Comparison of ENCODE assay signal across 1 cellular context in genomic region chr2:166126014-166126639, GRCh38.
A peak's percentile ranks its signal among the peaks of the same experiment; 100 is the strongest.
TF ChIP-seq lines count a peak whose summit lies in the region.

No MANE protein-coding gene starts in this region.

TF ChIP-seq in HepG2, 621 proteins besides CTCF, POLR2A, EP300 and RAD21 (continues in another document):
- TF ChIP-seq ZBTB14 (CRISPR knock-in tag; IDR thresholded peaks at IDR 0.05): no peak
- 0 out of 2 replicates have a peak, but pooled peaks have one; percentile 47 for TF ChIP-seq NFIC (IDR thresholded peaks at IDR 0.05; ENCODE audit: low read length)
- TF ChIP-seq NR2C2 (CRISPR knock-in tag; IDR thresholded peaks at IDR 0.05; ENCODE audit: borderline replicate concordance): 0 out of 2 replicates have a peak, but pooled peaks have one; percentile 5
- peak; percentile 96 for TF ChIP-seq ZBTB33 (CRISPR knock-in tag; IDR thresholded peaks at IDR 0.05)
- TF ChIP-seq MYPOP (CRISPR knock-in tag; IDR thresholded peaks at IDR 0.05): peak; percentile 20; the same call in 1 of the 2 replicates
- peak; percentile 89 for TF ChIP-seq ATF3 (CRISPR knock-in tag; IDR thresholded peaks at IDR 0.05)
- 0 out of 2 replicates have a peak, but pooled peaks have one; percentile 7 for TF ChIP-seq POGK (CRISPR knock-in tag; conservative IDR thresholded peaks at IDR 0.05)
- 0 out of 2 replicates have a peak, but pooled peaks have one; percentile 28 for TF ChIP-seq TFAP4 (IDR thresholded peaks at IDR 0.05; ENCODE audit: borderline replicate concordance, low read depth)
- TF ChIP-seq ZNF30 (CRISPR knock-in tag; IDR thresholded peaks at IDR 0.05): no peak
- no peak for TF ChIP-seq MXD3 (CRISPR knock-in tag; IDR thresholded peaks at IDR 0.05)
- TF ChIP-seq ZNF512B (CRISPR knock-in tag; IDR thresholded peaks at IDR 0.05; ENCODE audit: borderline replicate concordance): no peak
- TF ChIP-seq NFIB (CRISPR knock-in tag; IDR thresholded peaks at IDR 0.05; ENCODE audit: borderline replicate concordance): no peak
- peak; percentile 65 for TF ChIP-seq TEAD3 (CRISPR knock-in tag; optimal IDR thresholded peaks at IDR 0.05; ENCODE audit: borderline replicate concordance)
- TF ChIP-seq IKZF1 (IDR thresholded peaks at IDR 0.05): no peak
- TF ChIP-seq GATAD2A (CRISPR knock-in tag; IDR thresholded peaks at IDR 0.05): peak; percentile 73; the same call in 1 of the 2 replicates
- TF ChIP-seq ZNF331 (CRISPR knock-in tag; IDR thresholded peaks at IDR 0.05): 0 out of 2 replicates have a peak, but pooled peaks have one; percentile 7
- no peak for TF ChIP-seq NONO (IDR thresholded peaks at IDR 0.05)
- TF ChIP-seq NONO (CRISPR knock-in tag; conservative IDR thresholded peaks at IDR 0.05): no peak
- peak; percentile 81 for TF ChIP-seq ZEB1 (IDR thresholded peaks at IDR 0.05; ENCODE audit: insufficient replicate concordance, low read depth)
- peak; percentile 83 for TF ChIP-seq ZBTB38 (CRISPR knock-in tag; IDR thresholded peaks at IDR 0.05)
- no peak for TF ChIP-seq PAWR (CRISPR knock-in tag; IDR thresholded peaks at IDR 0.05; ENCODE audit: borderline replicate concordance)
- TF ChIP-seq ARID5B (CRISPR knock-in tag; IDR thresholded peaks at IDR 0.05): peak; percentile 53; the same call in 1 of the 2 replicates
- TF ChIP-seq ZBTB20 (CRISPR knock-in tag; IDR thresholded peaks at IDR 0.05; ENCODE audit: borderline replicate concordance, low read depth): no peak
- TF ChIP-seq POGZ (CRISPR knock-in tag; IDR thresholded peaks at IDR 0.05): peak; percentile 50; the same call in 1 of the 2 replicates
- peak; percentile 25; the same call in 1 of the 2 replicates for TF ChIP-seq MAX (IDR thresholded peaks at IDR 0.05)
- TF ChIP-seq ZNF292 (CRISPR knock-in tag; IDR thresholded peaks at IDR 0.05; ENCODE audit: borderline replicate concordance, low read depth): 0 out of 2 replicates have a peak, but pooled peaks have one; percentile 22
- 0 out of 2 replicates have a peak, but pooled peaks have one; percentile 17 for TF ChIP-seq MEF2D (CRISPR knock-in tag; IDR thresholded peaks at IDR 0.05)
- TF ChIP-seq KLF12 (CRISPR knock-in tag; IDR thresholded peaks at IDR 0.05; ENCODE audit: borderline replicate concordance): no peak
- no peak for TF ChIP-seq HMG20A (CRISPR knock-in tag; IDR thresholded peaks at IDR 0.05; ENCODE audit: borderline replicate concordance)
- peak; percentile 36; the same call in 1 of the 2 replicates for TF ChIP-seq KMT2A (CRISPR knock-in tag; IDR thresholded peaks at IDR 0.05)
- 0 out of 2 replicates have a peak, but pooled peaks have one; percentile 39 for TF ChIP-seq ZNF33A (CRISPR knock-in tag; IDR thresholded peaks at IDR 0.05; ENCODE audit: borderline replicate concordance)
- peak; percentile 91 for TF ChIP-seq CEBPG (CRISPR knock-in tag; IDR thresholded peaks at IDR 0.05)
- no peak for TF ChIP-seq HDAC1 (CRISPR knock-in tag; IDR thresholded peaks at IDR 0.05)
- TF ChIP-seq SAP130 (CRISPR knock-in tag; IDR thresholded peaks at IDR 0.05; ENCODE audit: low read depth): peak; percentile 28; the same call in 1 of the 2 replicates
- TF ChIP-seq ZBTB4 (CRISPR knock-in tag; IDR thresholded peaks at IDR 0.05; ENCODE audit: borderline replicate concordance): peak; percentile 97
- peak in 1 of 2 experiments; percentile 93; a peak in 2 of 4 replicates for TF ChIP-seq ATF4 (CRISPR knock-in tag; IDR thresholded peaks at IDR 0.05)
- TF ChIP-seq ZMAT5 (CRISPR knock-in tag; IDR thresholded peaks at IDR 0.05; ENCODE audit: borderline replicate concordance, low read depth): no peak
- TF ChIP-seq CEBPB (IDR thresholded peaks at IDR 0.05; ENCODE audit: borderline replicate concordance, low read depth, low read length): 0 out of 2 replicates have a peak, but pooled peaks have one; percentile 16
- peak; percentile 12; the same call in 1 of the 2 replicates for TF ChIP-seq ZNF792 (CRISPR knock-in tag; IDR thresholded peaks at IDR 0.05)
